8 cellular contexts compared by ENCODE assay signal in genomic region chr9:98796364-98797101, GRCh38. TPM values are rescaled to one million over a fixed set of nuclear protein-coding genes. Genes with fewer than 3 reads are reported as not detected.
DNase-seq lines count a peak whose midpoint lies in the region; ATAC-seq and TF ChIP-seq lines count a peak whose summit lies in the region.

ANKS6 (minus strand) TSS chr9:98796555; CDS start chr9:98796491, 64 bp downstream.

- POLR2A ChIA-PET in CD4-positive, alpha-beta memory T cell (lab: Charles Lee; ENCODE audit: partially characterized antibody), result interaction anchor here (3.5 kb wide), 1 partner anchor 11 kb away, joined by 23 read pairs; the partner anchor contains the start of gene GALNT12

- peaks cover 0 to under 1% of the 10 kb centered on the region in 2 donors for H3K27me3 Mint-ChIP-seq in CD4-positive, alpha-beta memory T cell
- H3K27me3 Mint-ChIP-seq in activated T-helper 2 cell treated with anti-CD3 and anti-CD28 coated beads, Interferon-gamma antibody, Interleukin-2, Interleukin-4, amounts not matched to agents 10 μg/mL and 5 μg/mL and 100 μg/mL, durations not matched to agents 14 hours and 24 hours and 36 hours (ENCODE audit: low read depth), result peaks cover 28% of the 10 kb centered on the region
- peaks cover 3% of the 10 kb centered on the region for H3K27me3 Mint-ChIP-seq in nephron (ENCODE audit: low read depth)

- peak within 1 kb of the TSS; percentile 84 to 91 (median 89) for H3K4me3 Mint-ChIP-seq in CD4-positive, alpha-beta memory T cell
- peak within 1 kb of the TSS; percentile 81 for H3K4me3 Mint-ChIP-seq in activated T-helper 2 cell treated with anti-CD3 and anti-CD28 coated beads, Interferon-gamma antibody, Interleukin-2, Interleukin-4, amounts not matched to agents 10 μg/mL and 5 μg/mL and 100 μg/mL, durations not matched to agents 14 hours and 24 hours and 36 hours (ENCODE audit: low read depth)
- H3K4me3 Mint-ChIP-seq in nephron, result peak within 1 kb of the TSS; percentile 85 to 89 (median 86)

- no peaks in the 10 kb centered on the region for H3K9me3 ChIP-seq in CD4-positive, alpha-beta memory T cell (ENCODE audit: control insufficient read depth in 1 of 2, low read length in 2 of 2)
- H3K9me3 ChIP-seq in Peyer's patch, result no peaks in the 10 kb centered on the region

- peak within 1 kb of the TSS; percentile 43 for H3K27ac ChIP-seq in CD4-positive, alpha-beta memory T cell (ENCODE audit: low read depth, low read length)
- peak within 1 kb of the TSS; percentile 59 to 78 (median 70) for H3K27ac ChIP-seq in Peyer's patch

- peak within 1 kb of the TSS; percentile 43 to 84 (median 79) for H3K27ac Mint-ChIP-seq in CD4-positive, alpha-beta memory T cell
- H3K27ac Mint-ChIP-seq in activated T-helper 2 cell treated with anti-CD3 and anti-CD28 coated beads, Interferon-gamma antibody, Interleukin-2, Interleukin-4, amounts not matched to agents 10 μg/mL and 5 μg/mL and 100 μg/mL, durations not matched to agents 14 hours and 24 hours and 36 hours, result peak within 1 kb of the TSS; percentile 53
- H3K27ac Mint-ChIP-seq in nephron, result peak within 1 kb of the TSS; percentile 17 to 83 (median 27)

- peak; percentile 63 to 88 (median 83) for DNase-seq in CD4-positive, alpha-beta memory T cell
- DNase-seq in Peyer's patch (peak; percentile 79 to 92 (median 89)), fibroblast of the aortic adventitia (ENCODE audit: low read depth) (peak; percentile 62)
- DNase-seq in activated T-helper 2 cell treated with anti-CD3 and anti-CD28 coated beads, Interferon-gamma antibody, Interleukin-2, Interleukin-4, amounts not matched to agents 10 μg/mL and 5 μg/mL and 100 μg/mL, durations not matched to agents 14 hours and 24 hours and 36 hours (ENCODE audit: low spot score), result peak; percentile 78
- peak; percentile 91 for DNase-seq in stimulated activated naive CD8-positive, alpha-beta T cell treated with anti-CD3 and anti-CD28 coated beads, Interleukin-15, Interleukin-2, amounts not matched to agents 100 U/mL and 50 U/mL, for 24 hours

- TF ChIP-seq CTCF in Peyer's patch (IDR thresholded peaks at IDR 0.05) (peak; percentile 41 to 90 (median 58)), fibroblast of the aortic adventitia (IDR thresholded peaks at IDR 0.05; ENCODE audit: insufficient read depth, low read length) (peak; percentile 29), nephron (IDR thresholded peaks at IDR 0.05; ENCODE audit: unreplicated experiment in 3 of 3) (peak; percentile 32 to 60 (median 43))

- ATAC-seq in GM19395 (IDR thresholded peaks at IDR 0.05; ENCODE audit: unreplicated experiment), result peak; percentile 88
- peak; percentile 80 for ATAC-seq in HG03558 (IDR thresholded peaks at IDR 0.05; ENCODE audit: extremely low read depth, unreplicated experiment)
- ATAC-seq in stimulated activated naive CD8-positive, alpha-beta T cell treated with anti-CD3 and anti-CD28 coated beads, Interleukin-15, Interleukin-2, amounts not matched to agents 100 U/mL and 50 U/mL, for 24 hours, result peak; percentile 95

- CTCF ChIA-PET in CD4-positive, alpha-beta memory T cell (lab: Charles Lee; ENCODE audit: partially characterized antibody), result interaction anchor here (0.9 to 1.6 kb wide), 4 partner anchors 8 to 449 kb away, joined by 3 to 12 read pairs (median 4); partner anchors contain the start of gene GALNT12

- no peaks in the 10 kb centered on the region for H3K27me3 ChIP-seq in CD4-positive, alpha-beta memory T cell (ENCODE audit: insufficient read depth, low read length)
- H3K27me3 ChIP-seq in Peyer's patch, result no peaks in the 10 kb centered on the region

- H3K4me3 ChIP-seq in CD4-positive, alpha-beta memory T cell (ENCODE audit: low read length in 2 of 2), result peak within 1 kb of the TSS; percentile 42 to 67
- peak within 1 kb of the TSS; percentile 60 to 88 (median 80) for H3K4me3 ChIP-seq in Peyer's patch
- H3K4me3 ChIP-seq in fibroblast of the aortic adventitia (ENCODE audit: low read depth, low read length), result peak within 1 kb of the TSS; percentile 73

- peak in 1 of 2 donors; percentile 51 for TF ChIP-seq POLR2A in Peyer's patch (IDR thresholded peaks at IDR 0.05)

- H3K36me3 Mint-ChIP-seq in CD4-positive, alpha-beta memory T cell, result no peaks in the 10 kb centered on the region
- peaks cover 10% of the 10 kb centered on the region for H3K36me3 Mint-ChIP-seq in activated T-helper 2 cell treated with anti-CD3 and anti-CD28 coated beads, Interferon-gamma antibody, Interleukin-2, Interleukin-4, amounts not matched to agents 10 μg/mL and 5 μg/mL and 100 μg/mL, durations not matched to agents 14 hours and 24 hours and 36 hours (ENCODE audit: low read depth)
- no peaks in the 10 kb centered on the region for H3K36me3 Mint-ChIP-seq in nephron (ENCODE audit: low read depth)

- no peaks in the 10 kb centered on the region for H3K36me3 ChIP-seq in CD4-positive, alpha-beta memory T cell (ENCODE audit: insufficient read depth, low read length)
- H3K36me3 ChIP-seq in Peyer's patch, result no peaks in the 10 kb centered on the region

- intact Hi-C loops in CD4-positive, alpha-beta memory T cell (cut with micrococcal nuclease), result loop anchor here (1.0 to 10.0 kb wide), 4 partner anchors 12 to 1638 kb away; partner anchors contain the start of genes NR4A3 and XPA
- intact Hi-C loops in activated T-helper 2 cell treated with anti-CD3 and anti-CD28 coated beads, Interferon-gamma antibody, Interleukin-2, Interleukin-4, amounts not matched to agents 10 μg/mL and 5 μg/mL and 100 μg/mL, durations not matched to agents 14 hours and 24 hours and 36 hours (cut with micrococcal nuclease), result no loop called here

- peaks cover 0 to 13% (median 8%) of the 10 kb centered on the region in 8 donors for H3K9me3 Mint-ChIP-seq in CD4-positive, alpha-beta memory T cell
- H3K9me3 Mint-ChIP-seq in activated T-helper 2 cell treated with anti-CD3 and anti-CD28 coated beads, Interferon-gamma antibody, Interleukin-2, Interleukin-4, amounts not matched to agents 10 μg/mL and 5 μg/mL and 100 μg/mL, durations not matched to agents 14 hours and 24 hours and 36 hours, result peaks cover 14% of the 10 kb centered on the region
- H3K9me3 Mint-ChIP-seq in nephron, result peaks cover 12% of the 10 kb centered on the region

- peaks cover 17% of the 10 kb centered on the region for H3K4me1 ChIP-seq in CD4-positive, alpha-beta memory T cell (ENCODE audit: insufficient read depth, low read length)
- peaks cover 0 to 22% (median 3%) of the 10 kb centered on the region in 4 donors for H3K4me1 ChIP-seq in Peyer's patch

- H3K4me1 Mint-ChIP-seq in CD4-positive, alpha-beta memory T cell, result peaks cover 23 to 48% (median 31%) of the 10 kb centered on the region in 4 donors
- H3K4me1 Mint-ChIP-seq in activated T-helper 2 cell treated with anti-CD3 and anti-CD28 coated beads, Interferon-gamma antibody, Interleukin-2, Interleukin-4, amounts not matched to agents 10 μg/mL and 5 μg/mL and 100 μg/mL, durations not matched to agents 14 hours and 24 hours and 36 hours (ENCODE audit: low read depth), result peaks cover 21% of the 10 kb centered on the region
- peaks cover 32% of the 10 kb centered on the region for H3K4me1 Mint-ChIP-seq in nephron

RNA-seq across cellular contexts. Expression of gene ANKS6, which starts in this region (rescaled TPM):
- total RNA-seq in CD4-positive, alpha-beta memory T cell, result 10 to 100 TPM; 10.1 to 12.2 TPM
- polyA plus RNA-seq in CD4-positive, alpha-beta memory T cell, result 1 to 10 TPM; 2.5 to 9.2 TPM
- total RNA-seq in Peyer's patch (10 to 100 TPM; 39.8 to 79.6 (median 54.6) TPM), fibroblast of the aortic adventitia (ENCODE audit: low replicate concordance) (12.7 and 13.8 TPM in 2 replicates)
- total RNA-seq in activated T-helper 2 cell treated with anti-CD3 and anti-CD28 coated beads, Interferon-gamma antibody, Interleukin-2, Interleukin-4, amounts not matched to agents 10 μg/mL and 5 μg/mL and 100 μg/mL, durations not matched to agents 14 hours and 24 hours and 36 hours, result 10.9 and 11.2 TPM in 2 replicates

Comparison
In these comparisons a context has a peak if more than half of its experiments do, and no peak if none do; other contexts are left out.
1. Peak in every context shown above with its lines: DNase-seq, ATAC-seq, H3K4me3 ChIP-seq and H3K27ac ChIP-seq.
2. H3K27ac Mint-ChIP-seq: peak in every context shown above with its lines; median percentile 79 in CD4-positive, alpha-beta memory T cell; 53 in activated T-helper 2 cell treated with anti-CD3 and anti-CD28 coated beads, Interferon-gamma antibody, Interleukin-2, Interleukin-4, amounts not matched to agents 10 μg/mL and 5 μg/mL and 100 μg/mL, durations not matched to agents 14 hours and 24 hours and 36 hours; 27 in nephron.